1 cellular context compared by ENCODE assay signal in the genomic region with DNA sequence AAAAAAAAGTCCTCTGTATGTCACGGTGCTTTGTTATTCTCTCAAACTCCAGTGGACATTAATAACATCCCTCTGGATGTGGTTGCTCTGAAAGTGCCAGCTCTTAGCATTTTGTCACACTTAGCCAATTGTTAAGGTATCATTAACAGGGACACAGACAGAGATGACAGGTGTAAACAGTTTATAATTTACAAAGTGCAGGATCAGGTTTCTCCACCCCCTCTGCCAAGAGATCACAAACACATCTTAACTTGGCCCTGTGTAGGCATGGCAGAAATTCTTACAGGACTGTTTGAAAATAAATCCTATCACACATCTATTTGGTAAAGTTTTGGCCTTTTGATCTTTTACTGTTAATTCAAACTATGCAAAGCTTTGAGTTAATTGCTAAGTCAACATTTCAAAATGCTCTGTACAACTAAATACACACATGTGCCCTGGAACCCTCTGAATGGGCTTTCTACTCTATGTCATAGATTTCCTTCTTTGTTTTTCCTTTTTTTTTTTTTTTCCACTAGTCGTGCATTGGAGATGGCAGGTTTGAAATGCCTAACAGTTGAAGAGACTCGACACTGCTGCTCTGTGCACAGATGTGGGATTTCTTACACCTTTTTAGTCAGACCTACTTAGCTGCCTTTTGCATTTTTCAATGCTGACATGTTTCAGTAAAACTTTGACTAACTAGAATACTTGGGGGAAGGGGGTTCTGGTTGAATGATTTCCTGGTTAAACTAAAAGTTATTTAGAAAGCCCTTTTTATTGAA.
TF ChIP-seq lines count a peak whose summit lies in the region.

No MANE protein-coding gene starts in this region.

TF ChIP-seq in HEK293, 187 proteins besides CTCF, POLR2A, EP300 and RAD21 (continued from another document):
- TF ChIP-seq ZNF514 (tag by site-specific recombination; IDR thresholded peaks at IDR 0.05) (no peak), ZNF621 (tag by site-specific recombination; IDR thresholded peaks at IDR 0.05) (no peak), ZFP41 (tag by site-specific recombination; IDR thresholded peaks at IDR 0.05; ENCODE audit: borderline replicate concordance) (no peak), ZNF48 (tag by site-specific recombination; IDR thresholded peaks at IDR 0.05) (no peak), ZNF544 (tag by site-specific recombination; IDR thresholded peaks at IDR 0.05) (no peak), HOXD13 (CRISPR knock-in tag; IDR thresholded peaks at IDR 0.05; ENCODE audit: borderline replicate concordance) (no peak), SP7 (tag by site-specific recombination; IDR thresholded peaks at IDR 0.05) (peak; percentile 99), SALL2 (tag by site-specific recombination; IDR thresholded peaks at IDR 0.05; ENCODE audit: borderline replicate concordance) (no peak), TCF7L2 (IDR thresholded peaks at IDR 0.05; ENCODE audit: borderline replicate concordance, low read depth, low read length) (0 out of 2 replicates have a peak, but pooled peaks have one; percentile 46), ZNF558 (tag by site-specific recombination; IDR thresholded peaks at IDR 0.05) (no peak), ZNF510 (tag by site-specific recombination; IDR thresholded peaks at IDR 0.05; ENCODE audit: insufficient replicate concordance) (no peak), ZNF660 (tag by site-specific recombination; IDR thresholded peaks at IDR 0.05) (no peak), ZNF596 (tag by site-specific recombination; IDR thresholded peaks at IDR 0.05) (peak; percentile 17; the same call in 1 of the 2 replicates), ZNF341 (tag by site-specific recombination; IDR thresholded peaks at IDR 0.05; ENCODE audit: low read depth) (0 out of 2 replicates have a peak, but pooled peaks have one; percentile 2), MYNN (tag by site-specific recombination; IDR thresholded peaks at IDR 0.05; ENCODE audit: borderline replicate concordance) (no peak), ZNF677 (tag by site-specific recombination; IDR thresholded peaks at IDR 0.05) (no peak), ZNF561 (tag by site-specific recombination; IDR thresholded peaks at IDR 0.05; ENCODE audit: borderline replicate concordance) (no peak), EGR2 (tag by site-specific recombination; IDR thresholded peaks at IDR 0.05; ENCODE audit: low read depth) (no peak), ZNF391 (tag by site-specific recombination; IDR thresholded peaks at IDR 0.05; ENCODE audit: borderline replicate concordance, low read depth) (no peak), ZNF214 (tag by site-specific recombination; IDR thresholded peaks at IDR 0.05; ENCODE audit: borderline replicate concordance) (no peak), ZNF184 (tag by site-specific recombination; IDR thresholded peaks at IDR 0.05) (no peak), FEZF1 (tag by site-specific recombination; IDR thresholded peaks at IDR 0.05) (peak; percentile 96), ZNF777 (tag by site-specific recombination; IDR thresholded peaks at IDR 0.05; ENCODE audit: borderline replicate concordance) (no peak), ZSCAN30 (tag by site-specific recombination; IDR thresholded peaks at IDR 0.05) (peak; percentile 23; the same call in 1 of the 2 replicates), ZFHX2 (tag by site-specific recombination; conservative IDR thresholded peaks at IDR 0.05) (no peak), ZNF335 (tag by site-specific recombination; conservative IDR thresholded peaks at IDR 0.05) (peak; percentile 14; the same call in 1 of the 2 replicates), ZEB2 (tag by site-specific recombination; IDR thresholded peaks at IDR 0.05) (no peak), OSR2 (tag by site-specific recombination; IDR thresholded peaks at IDR 0.05) (peak; percentile 87), YY1 (tag by site-specific recombination; IDR thresholded peaks at IDR 0.05) (no peak), GFI1B (tag by site-specific recombination; IDR thresholded peaks at IDR 0.05) (peak; percentile 73), ZNF837 (tag by site-specific recombination; IDR thresholded peaks at IDR 0.05) (no peak), GLIS2 (tag by site-specific recombination; IDR thresholded peaks at IDR 0.05) (no peak), GLI4 (tag by site-specific recombination; IDR thresholded peaks at IDR 0.05) (no peak), ZNF37A (tag by site-specific recombination; IDR thresholded peaks at IDR 0.05) (no peak), ZNF169 (tag by site-specific recombination; IDR thresholded peaks at IDR 0.05) (no peak), KLF10 (tag by site-specific recombination; IDR thresholded peaks at IDR 0.05) (peak; percentile 68; the same call in 1 of the 2 replicates), MEIS1 (CRISPR knock-in tag; IDR thresholded peaks at IDR 0.05; ENCODE audit: borderline replicate concordance) (no peak), ZNF157 (tag by site-specific recombination; IDR thresholded peaks at IDR 0.05) (no peak), KLF7 (tag by site-specific recombination; IDR thresholded peaks at IDR 0.05; ENCODE audit: borderline replicate concordance) (no peak), ZNF785 (tag by site-specific recombination; IDR thresholded peaks at IDR 0.05) (no peak), ZNF843 (tag by site-specific recombination; IDR thresholded peaks at IDR 0.05) (peak; percentile 86)
- TF ChIP-seq, protein P1, sequence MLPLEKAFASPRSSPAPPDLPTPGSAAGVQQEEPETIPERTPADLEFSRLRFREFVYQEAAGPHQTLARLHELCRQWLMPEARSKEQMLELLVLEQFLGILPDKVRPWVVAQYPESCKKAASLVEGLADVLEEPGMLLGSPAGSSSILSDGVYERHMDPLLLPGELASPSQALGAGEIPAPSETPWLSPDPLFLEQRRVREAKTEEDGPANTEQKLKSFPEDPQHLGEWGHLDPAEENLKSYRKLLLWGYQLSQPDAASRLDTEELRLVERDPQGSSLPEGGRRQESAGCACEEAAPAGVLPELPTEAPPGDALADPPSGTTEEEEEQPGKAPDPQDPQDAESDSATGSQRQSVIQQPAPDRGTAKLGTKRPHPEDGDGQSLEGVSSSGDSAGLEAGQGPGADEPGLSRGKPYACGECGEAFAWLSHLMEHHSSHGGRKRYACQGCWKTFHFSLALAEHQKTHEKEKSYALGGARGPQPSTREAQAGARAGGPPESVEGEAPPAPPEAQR (tag by site-specific recombination; IDR thresholded peaks at IDR 0.05), result no peak
- TF ChIP-seq, protein P2, sequence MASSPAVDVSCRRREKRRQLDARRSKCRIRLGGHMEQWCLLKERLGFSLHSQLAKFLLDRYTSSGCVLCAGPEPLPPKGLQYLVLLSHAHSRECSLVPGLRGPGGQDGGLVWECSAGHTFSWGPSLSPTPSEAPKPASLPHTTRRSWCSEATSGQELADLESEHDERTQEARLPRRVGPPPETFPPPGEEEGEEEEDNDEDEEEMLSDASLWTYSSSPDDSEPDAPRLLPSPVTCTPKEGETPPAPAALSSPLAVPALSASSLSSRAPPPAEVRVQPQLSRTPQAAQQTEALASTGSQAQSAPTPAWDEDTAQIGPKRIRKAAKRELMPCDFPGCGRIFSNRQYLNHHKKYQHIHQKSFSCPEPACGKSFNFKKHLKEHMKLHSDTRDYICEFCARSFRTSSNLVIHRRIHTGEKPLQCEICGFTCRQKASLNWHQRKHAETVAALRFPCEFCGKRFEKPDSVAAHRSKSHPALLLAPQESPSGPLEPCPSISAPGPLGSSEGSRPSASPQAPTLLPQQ (tag by site-specific recombination; IDR thresholded peaks at IDR 0.05), result peak; percentile 39; the same call in 1 of the 2 replicates
- TF ChIP-seq, protein P3, sequence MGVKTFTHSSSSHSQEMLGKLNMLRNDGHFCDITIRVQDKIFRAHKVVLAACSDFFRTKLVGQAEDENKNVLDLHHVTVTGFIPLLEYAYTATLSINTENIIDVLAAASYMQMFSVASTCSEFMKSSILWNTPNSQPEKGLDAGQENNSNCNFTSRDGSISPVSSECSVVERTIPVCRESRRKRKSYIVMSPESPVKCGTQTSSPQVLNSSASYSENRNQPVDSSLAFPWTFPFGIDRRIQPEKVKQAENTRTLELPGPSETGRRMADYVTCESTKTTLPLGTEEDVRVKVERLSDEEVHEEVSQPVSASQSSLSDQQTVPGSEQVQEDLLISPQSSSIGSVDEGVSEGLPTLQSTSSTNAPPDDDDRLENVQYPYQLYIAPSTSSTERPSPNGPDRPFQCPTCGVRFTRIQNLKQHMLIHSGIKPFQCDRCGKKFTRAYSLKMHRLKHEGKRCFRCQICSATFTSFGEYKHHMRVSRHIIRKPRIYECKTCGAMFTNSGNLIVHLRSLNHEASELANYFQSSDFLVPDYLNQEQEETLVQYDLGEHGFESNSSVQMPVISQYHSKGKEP (tag by site-specific recombination; IDR thresholded peaks at IDR 0.05), result peak; percentile 76
- TF ChIP-seq, protein P4, sequence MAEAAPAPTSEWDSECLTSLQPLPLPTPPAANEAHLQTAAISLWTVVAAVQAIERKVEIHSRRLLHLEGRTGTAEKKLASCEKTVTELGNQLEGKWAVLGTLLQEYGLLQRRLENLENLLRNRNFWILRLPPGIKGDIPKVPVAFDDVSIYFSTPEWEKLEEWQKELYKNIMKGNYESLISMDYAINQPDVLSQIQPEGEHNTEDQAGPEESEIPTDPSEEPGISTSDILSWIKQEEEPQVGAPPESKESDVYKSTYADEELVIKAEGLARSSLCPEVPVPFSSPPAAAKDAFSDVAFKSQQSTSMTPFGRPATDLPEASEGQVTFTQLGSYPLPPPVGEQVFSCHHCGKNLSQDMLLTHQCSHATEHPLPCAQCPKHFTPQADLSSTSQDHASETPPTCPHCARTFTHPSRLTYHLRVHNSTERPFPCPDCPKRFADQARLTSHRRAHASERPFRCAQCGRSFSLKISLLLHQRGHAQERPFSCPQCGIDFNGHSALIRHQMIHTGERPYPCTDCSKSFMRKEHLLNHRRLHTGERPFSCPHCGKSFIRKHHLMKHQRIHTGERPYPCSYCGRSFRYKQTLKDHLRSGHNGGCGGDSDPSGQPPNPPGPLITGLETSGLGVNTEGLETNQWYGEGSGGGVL (tag by site-specific recombination; IDR thresholded peaks at IDR 0.05), result no peak
- TF ChIP-seq, protein P5, sequence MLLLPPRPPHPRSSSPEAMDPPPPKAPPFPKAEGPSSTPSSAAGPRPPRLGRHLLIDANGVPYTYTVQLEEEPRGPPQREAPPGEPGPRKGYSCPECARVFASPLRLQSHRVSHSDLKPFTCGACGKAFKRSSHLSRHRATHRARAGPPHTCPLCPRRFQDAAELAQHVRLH (tag by site-specific recombination; IDR thresholded peaks at IDR 0.05), result 0 out of 2 replicates have a peak, but pooled peaks have one; percentile 46
- TF ChIP-seq, protein P6, sequence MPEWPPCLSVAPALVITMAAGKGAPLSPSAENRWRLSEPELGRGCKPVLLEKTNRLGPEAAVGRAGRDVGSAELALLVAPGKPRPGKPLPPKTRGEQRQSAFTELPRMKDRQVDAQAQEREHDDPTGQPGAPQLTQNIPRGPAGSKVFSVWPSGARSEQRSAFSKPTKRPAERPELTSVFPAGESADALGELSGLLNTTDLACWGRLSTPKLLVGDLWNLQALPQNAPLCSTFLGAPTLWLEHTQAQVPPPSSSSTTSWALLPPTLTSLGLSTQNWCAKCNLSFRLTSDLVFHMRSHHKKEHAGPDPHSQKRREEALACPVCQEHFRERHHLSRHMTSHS (tag by site-specific recombination; IDR thresholded peaks at IDR 0.05), result no peak
- TF ChIP-seq, protein P7, sequence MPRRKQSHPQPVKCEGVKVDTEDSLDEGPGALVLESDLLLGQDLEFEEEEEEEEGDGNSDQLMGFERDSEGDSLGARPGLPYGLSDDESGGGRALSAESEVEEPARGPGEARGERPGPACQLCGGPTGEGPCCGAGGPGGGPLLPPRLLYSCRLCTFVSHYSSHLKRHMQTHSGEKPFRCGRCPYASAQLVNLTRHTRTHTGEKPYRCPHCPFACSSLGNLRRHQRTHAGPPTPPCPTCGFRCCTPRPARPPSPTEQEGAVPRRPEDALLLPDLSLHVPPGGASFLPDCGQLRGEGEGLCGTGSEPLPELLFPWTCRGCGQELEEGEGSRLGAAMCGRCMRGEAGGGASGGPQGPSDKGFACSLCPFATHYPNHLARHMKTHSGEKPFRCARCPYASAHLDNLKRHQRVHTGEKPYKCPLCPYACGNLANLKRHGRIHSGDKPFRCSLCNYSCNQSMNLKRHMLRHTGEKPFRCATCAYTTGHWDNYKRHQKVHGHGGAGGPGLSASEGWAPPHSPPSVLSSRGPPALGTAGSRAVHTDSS (tag by site-specific recombination; IDR thresholded peaks at IDR 0.05), result no peak
- TF ChIP-seq, protein P8, sequence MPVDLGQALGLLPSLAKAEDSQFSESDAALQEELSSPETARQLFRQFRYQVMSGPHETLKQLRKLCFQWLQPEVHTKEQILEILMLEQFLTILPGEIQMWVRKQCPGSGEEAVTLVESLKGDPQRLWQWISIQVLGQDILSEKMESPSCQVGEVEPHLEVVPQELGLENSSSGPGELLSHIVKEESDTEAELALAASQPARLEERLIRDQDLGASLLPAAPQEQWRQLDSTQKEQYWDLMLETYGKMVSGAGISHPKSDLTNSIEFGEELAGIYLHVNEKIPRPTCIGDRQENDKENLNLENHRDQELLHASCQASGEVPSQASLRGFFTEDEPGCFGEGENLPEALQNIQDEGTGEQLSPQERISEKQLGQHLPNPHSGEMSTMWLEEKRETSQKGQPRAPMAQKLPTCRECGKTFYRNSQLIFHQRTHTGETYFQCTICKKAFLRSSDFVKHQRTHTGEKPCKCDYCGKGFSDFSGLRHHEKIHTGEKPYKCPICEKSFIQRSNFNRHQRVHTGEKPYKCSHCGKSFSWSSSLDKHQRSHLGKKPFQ (tag by site-specific recombination; IDR thresholded peaks at IDR 0.05), result no peak
- TF ChIP-seq, protein P9, sequence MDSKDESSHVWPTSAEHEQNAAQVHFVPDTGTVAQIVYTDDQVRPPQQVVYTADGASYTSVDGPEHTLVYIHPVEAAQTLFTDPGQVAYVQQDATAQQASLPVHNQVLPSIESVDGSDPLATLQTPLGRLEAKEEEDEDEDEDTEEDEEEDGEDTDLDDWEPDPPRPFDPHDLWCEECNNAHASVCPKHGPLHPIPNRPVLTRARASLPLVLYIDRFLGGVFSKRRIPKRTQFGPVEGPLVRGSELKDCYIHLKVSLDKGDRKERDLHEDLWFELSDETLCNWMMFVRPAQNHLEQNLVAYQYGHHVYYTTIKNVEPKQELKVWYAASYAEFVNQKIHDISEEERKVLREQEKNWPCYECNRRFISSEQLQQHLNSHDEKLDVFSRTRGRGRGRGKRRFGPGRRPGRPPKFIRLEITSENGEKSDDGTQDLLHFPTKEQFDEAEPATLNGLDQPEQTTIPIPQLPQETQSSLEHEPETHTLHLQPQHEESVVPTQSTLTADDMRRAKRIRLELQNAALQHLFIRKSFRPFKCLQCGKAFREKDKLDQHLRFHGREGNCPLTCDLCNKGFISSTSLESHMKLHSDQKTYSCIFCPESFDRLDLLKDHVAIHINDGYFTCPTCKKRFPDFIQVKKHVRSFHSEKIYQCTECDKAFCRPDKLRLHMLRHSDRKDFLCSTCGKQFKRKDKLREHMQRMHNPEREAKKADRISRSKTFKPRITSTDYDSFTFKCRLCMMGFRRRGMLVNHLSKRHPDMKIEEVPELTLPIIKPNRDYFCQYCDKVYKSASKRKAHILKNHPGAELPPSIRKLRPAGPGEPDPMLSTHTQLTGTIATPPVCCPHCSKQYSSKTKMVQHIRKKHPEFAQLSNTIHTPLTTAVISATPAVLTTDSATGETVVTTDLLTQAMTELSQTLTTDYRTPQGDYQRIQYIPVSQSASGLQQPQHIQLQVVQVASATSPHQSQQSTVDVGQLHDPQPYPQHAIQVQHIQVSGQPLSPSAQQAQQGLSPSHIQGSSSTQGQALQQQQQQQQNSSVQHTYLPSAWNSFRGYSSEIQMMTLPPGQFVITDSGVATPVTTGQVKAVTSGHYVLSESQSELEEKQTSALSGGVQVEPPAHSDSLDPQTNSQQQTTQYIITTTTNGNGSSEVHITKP (tag by site-specific recombination; IDR thresholded peaks at IDR 0.05), result peak; percentile 59
